In genomic region chr9:122371851-122372250, GRCh38 we compare ENCODE assay signal across 17 cellular contexts. TPM values are rescaled to one million over a fixed set of nuclear protein-coding genes. Genes with fewer than 3 reads are reported as not detected.
A peak's percentile ranks its signal among the peaks of the same experiment; 100 is the strongest.
DNase-seq lines count a peak whose midpoint lies in the region; ATAC-seq, FAIRE-seq and TF ChIP-seq lines count a peak whose summit lies in the region.
"Had no signal": no experiment of that assay in that cellular context is flagged by ENCODE, and none has a peak within 500 bp of the region (broad histone marks: within the 10 kb centered on the region; RNA-seq: fewer than 3 reads in every experiment).

No MANE protein-coding gene starts in this region.

- no peak overlapping the region for H3K27ac ChIP-seq in left ventricle myocardium inferior (replicated peaks)
- H3K27ac ChIP-seq in H1 (ENCODE audit: low read depth, low read length), result no peak overlapping the region
- H3K27ac ChIP-seq in mucosa of rectum (ENCODE audit: low read depth in 2 of 2, low read length in 2 of 2), result no peak overlapping the region
- H3K27ac ChIP-seq in upper lobe of right lung, result no peak overlapping the region
- no peak overlapping the region for H3K27ac ChIP-seq in dorsolateral prefrontal cortex

- peak overlapping the region; percentile 22; the same call in 1 of the 2 replicates for H2BK12ac ChIP-seq in H1 (ENCODE audit: low read depth, low read length)

- H3K4me3 ChIP-seq in left ventricle myocardium inferior, result peak overlapping the region; percentile 63
- peak overlapping the region in 1 of 4 experiments; percentile 71; a peak in 1 of 8 replicates for H3K4me3 ChIP-seq in H1 (ENCODE audit: extremely low read depth in 1 of 4, insufficient read depth in 2 of 4, low read depth in 3 of 4, low read length in 4 of 4)
- peak overlapping the region; percentile 50 to 71 for H3K4me3 ChIP-seq in mucosa of rectum (ENCODE audit: low read length in 2 of 2)
- peak overlapping the region; percentile 52 for H3K4me3 ChIP-seq in upper lobe of right lung
- peak overlapping the region in 28 of 59 donors; percentile 10 to 62 (median 49) for H3K4me3 ChIP-seq in dorsolateral prefrontal cortex
- H3K4me3 ChIP-seq: mucosa of descending colon had no signal

- no peak overlapping the region for H2AFZ ChIP-seq in H1 (ENCODE audit: low read length)

- POLR2A ChIA-PET in H1 (lab: Charles Lee; ENCODE audit: partially characterized antibody), result interaction anchor here (1.7 kb wide), 1 partner anchor 242 kb away, joined by 3 read pairs; no protein-coding TSS in a partner anchor

- no peak overlapping the region for H3K4ac ChIP-seq in H1 (replicated peaks; ENCODE audit: insufficient read length, low read depth, low read length)

- H3K4me2 ChIP-seq in H1 (ENCODE audit: insufficient read depth in 1 of 2, low read depth in 2 of 2, low read length in 2 of 2), result peak overlapping the region; percentile 78; a peak in 3 of 4 replicates

- no peak overlapping the region for H4K91ac ChIP-seq in H1 (replicated peaks; ENCODE audit: insufficient read length, low read length)

- no peak overlapping the region for H2AK5ac ChIP-seq in H1 (ENCODE audit: low read depth, low read length)

- H3K4me1 ChIP-seq in left ventricle myocardium inferior, result peaks cover 36% of the 10 kb centered on the region
- peaks cover 17 to 25% (median 21%) of the 10 kb centered on the region in 4 experiments for H3K4me1 ChIP-seq in H1 (replicated peaks in 1 of 4; ENCODE audit: control insufficient read depth in 3 of 4, insufficient read depth in 4 of 4, low read length in 3 of 4)
- H3K4me1 ChIP-seq in mucosa of rectum (ENCODE audit: control insufficient read depth in 2 of 2, insufficient read depth in 2 of 2, low read length in 2 of 2), result peaks cover 22 to 25% of the 10 kb centered on the region in 2 donors
- peaks cover 12% of the 10 kb centered on the region for H3K4me1 ChIP-seq in upper lobe of right lung

- DNase-seq in left ventricle myocardium inferior (no peak), left cardiac atrium (no peak), H1 (ENCODE audit: low read depth in 1 of 2, low spot score in 2 of 2) (no peak), upper lobe of right lung (no peak), HK-2 (ENCODE audit: unreplicated experiment) (no peak), COLO829 (ENCODE audit: low spot score) (no peak), dorsolateral prefrontal cortex (no peak)
- DNase-seq: 8988T; activated gamma-delta T cell treated with Interleukin-2 at 50 U/mL for 16 hours; effector CD4-positive, alpha-beta T cell; mucosa of descending colon; NCI-H1694; NCI-H510A treated with DMSO at 0.1 percent for 48 hours; PC-3 had no signal

- no peak overlapping the region for H4K5ac ChIP-seq in H1 (ENCODE audit: insufficient read length, low read depth, low read length)

- TF ChIP-seq CTCF in left ventricle myocardium inferior (IDR thresholded peaks at IDR 0.05; ENCODE audit: borderline replicate concordance) (no peak), H1 (IDR thresholded peaks at IDR 0.05; ENCODE audit: control extremely low read depth in 1 of 3, insufficient read depth in 1 of 3, low read depth in 1 of 3, low read length in 3 of 3) (no peak), upper lobe of right lung (IDR thresholded peaks at IDR 0.05) (no peak), dorsolateral prefrontal cortex (IDR thresholded peaks at IDR 0.05 in 54 of 56, conservative IDR thresholded peaks at IDR 0.05 in 2 of 56; ENCODE audit: low read depth in 1 of 56, partially characterized antibody in 56 of 56) (no peak)

- CTCF ChIA-PET in H1 (lab: Charles Lee; ENCODE audit: partially characterized antibody), result interaction anchor here (0.5 to 2.2 kb wide), 5 partner anchors 15 to 249 kb away, joined by 3 to 10 read pairs (median 3); partner anchors contain the start of genes MRRF and RBM18

- H3K79me1 ChIP-seq in H1 (ENCODE audit: low read depth, low read length), result no peaks in the 10 kb centered on the region

- H2BK20ac ChIP-seq in H1 (ENCODE audit: low read length), result peak overlapping the region; percentile 5; the same call in 1 of the 2 replicates

- H3K9ac ChIP-seq in H1 (replicated peaks in 1 of 4; ENCODE audit: extremely low read depth in 1 of 4, low read depth in 3 of 4, low read length in 3 of 4) (no peak overlapping the region), mucosa of rectum (ENCODE audit: low read depth in 1 of 2, low read length in 2 of 2) (no peak overlapping the region)

- no peak overlapping the region for H4K8ac ChIP-seq in H1 (ENCODE audit: extremely low read depth, insufficient read depth, low read length)

- H2BK5ac ChIP-seq in H1 (ENCODE audit: low read depth, low read length), result no peak overlapping the region

- 85% methylated on average over 5 of the region's 9 CpGs; no CpG with 5 or more reads in 1 of the 2 experiments for WGBS in H1 (ENCODE audit: extremely low coverage in 1 of 2, insufficient coverage in 1 of 2, insufficient read length in 1 of 2, insufficient replicate concordance in 2 of 2, low coverage in 1 of 2, low lambda C conversion rate in 2 of 2, missing lambda C conversion rate in 1 of 2), 2 experiments

- H3K9me3 ChIP-seq in left ventricle myocardium inferior (replicated peaks) (no peaks in the 10 kb centered on the region), H1 (ENCODE audit: insufficient read depth in 2 of 2, low read depth in 1 of 2, low read length in 1 of 2) (no peaks in the 10 kb centered on the region), mucosa of rectum (ENCODE audit: control insufficient read depth in 2 of 2, low read length in 2 of 2) (no peaks in the 10 kb centered on the region), upper lobe of right lung (no peaks in the 10 kb centered on the region)
- H3K9me3 ChIP-seq: mucosa of descending colon had no signal

- H3K14ac ChIP-seq in H1 (ENCODE audit: insufficient read length), result no peak overlapping the region

- ATAC-seq in left cardiac atrium (no peak), upper lobe of right lung (no peak)
- ATAC-seq: PC-3 had no signal

- H3K27me3 ChIP-seq in left ventricle myocardium inferior (ENCODE audit: low read depth) (peaks cover 37% of the 10 kb centered on the region), H1 (replicated peaks in 1 of 4; ENCODE audit: control insufficient read depth in 3 of 4, extremely low read depth in 1 of 4, insufficient read depth in 3 of 4, low read length in 3 of 4) (peaks cover 5 to 45% (median 36%) of the 10 kb centered on the region in 4 experiments), mucosa of rectum (ENCODE audit: control insufficient read depth in 2 of 2, insufficient read depth in 2 of 2, low read length in 2 of 2) (peaks cover 0 to 3% of the 10 kb centered on the region in 2 donors), upper lobe of right lung (peaks cover 4% of the 10 kb centered on the region), dorsolateral prefrontal cortex (peaks cover 0 to 26% (median 9%) of the 10 kb centered on the region in 45 donors)

- no peak overlapping the region for H2BK120ac ChIP-seq in H1 (replicated peaks; ENCODE audit: low read depth, low read length)

- TF ChIP-seq POLR2A in H1 (IDR thresholded peaks at IDR 0.05; ENCODE audit: control extremely low read depth in 1 of 2, low read depth in 2 of 2, low read length in 2 of 2), result no peak

- H3K36me3 ChIP-seq in left ventricle myocardium inferior (no peaks in the 10 kb centered on the region), H1 (ENCODE audit: control insufficient read depth in 2 of 4, insufficient read depth in 4 of 4, low read length in 3 of 4) (no peaks in the 10 kb centered on the region), mucosa of rectum (ENCODE audit: control insufficient read depth in 2 of 2, insufficient read depth in 2 of 2, low read length in 2 of 2) (no peaks in the 10 kb centered on the region), upper lobe of right lung (no peaks in the 10 kb centered on the region)

- no peak for TF ChIP-seq EP300 in H1 (IDR thresholded peaks at IDR 0.05; ENCODE audit: borderline replicate concordance in 1 of 2, low read depth in 2 of 2, low read length in 2 of 2)

- H3K23ac ChIP-seq in H1 (ENCODE audit: insufficient read length), result no peak overlapping the region

- H2BK15ac ChIP-seq in H1 (ENCODE audit: low read length), result no peak overlapping the region

- H3K23me2 ChIP-seq in H1 (ENCODE audit: low read depth, low read length), result peaks cover 8% of the 10 kb centered on the region

- no peak overlapping the region for H3K18ac ChIP-seq in H1 (ENCODE audit: extremely low read depth, low read length)

- no peaks in the 10 kb centered on the region for H3K79me2 ChIP-seq in H1 (ENCODE audit: control insufficient read depth in 1 of 2, insufficient read depth in 2 of 2, low read length in 2 of 2)

- intact Hi-C loops in left ventricle myocardium inferior (cut with micrococcal nuclease) (no loop called here), left cardiac atrium (cut with DNase I) (no loop called here), upper lobe of right lung (cut with DNase I) (no loop called here), dorsolateral prefrontal cortex (cut with DNase I) (no loop called here)

- no peak for TF ChIP-seq RAD21 in H1 (IDR thresholded peaks at IDR 0.05 in 1 of 2, conservative IDR thresholded peaks at IDR 0.05 in 1 of 2; ENCODE audit: low read depth in 2 of 2, low read length in 2 of 2)

- H4K20me1 ChIP-seq in H1 (replicated peaks in 1 of 2; ENCODE audit: control insufficient read depth in 1 of 2, insufficient read depth in 2 of 2, low read length in 2 of 2), result no peaks in the 10 kb centered on the region

- no peak for FAIRE-seq in H1 (lab: Jason Lieb, UNC)
- FAIRE-seq: H54, islet of Langerhans had no signal

- H3K56ac ChIP-seq in H1 (replicated peaks; ENCODE audit: insufficient read length, low read depth, low read length), result no peak overlapping the region

TF ChIP-seq in H1, 55 proteins besides CTCF, POLR2A, EP300 and RAD21:
- no peak for TF ChIP-seq MAFK (IDR thresholded peaks at IDR 0.05; ENCODE audit: low read depth, low read length)
- TF ChIP-seq RNF2 (IDR thresholded peaks at IDR 0.05; ENCODE audit: borderline replicate concordance, low read depth, low read length, missing control alignments, poor library complexity, severe bottlenecking), result peak; percentile 1

RNA-seq across cellular contexts. Expression of gene PTGS1, which starts 1.0 kb away (rescaled TPM):
- total RNA-seq in left ventricle myocardium inferior (6.7 TPM), left cardiac atrium (10 to 100 TPM in 1 of 2 donors, 1 to 10 TPM in 1; 6.0 to 37.3 TPM), upper lobe of right lung (16.4 TPM), dorsolateral prefrontal cortex (10 to 100 TPM in 4 of 120 experiments, 1 to 10 TPM in 116; 1.4 to 17.8 (median 4.7) TPM)
- total RNA-seq in H1 (2021; fragmentation: NEBNext Ultra II Directional; extraction: Animal tissue kit (Norgen Biotek cat#: 25700)), result 1.1 and 1.3 TPM in 2 replicates
- polyA plus RNA-seq in H1 (2011; rRNA removed), result 1.9 and 2.4 TPM in 2 replicates
- 1.9 TPM for polyA plus RNA-seq in H1 (2011; cell fraction: cytosol; rRNA removed)
- 2.9 TPM for polyA plus RNA-seq in H1 (2011; cell fraction: nucleus; rRNA removed)
- 0.93 to 2.0 TPM (median 1.7 TPM) in 4 replicates for polyA plus RNA-seq in H1 (2012, experiment 1 of 2)
- polyA plus RNA-seq in H1 (2012, experiment 2 of 2), result 1.00 TPM
- polyA plus RNA-seq in H1 (2013, experiment 1 of 2), result 1.4 TPM
- 1.5 TPM for polyA plus RNA-seq in H1 (2013, experiment 2 of 2)
- 1.8 and 2.2 TPM in 2 replicates for polyA minus RNA-seq in H1 (2011; rRNA and poly(A)+ RNA removed)
- polyA minus RNA-seq in H1 (2011; cell fraction: cytosol; rRNA and poly(A)+ RNA removed), result 1.2 TPM
- 1.1 TPM for polyA minus RNA-seq in H1 (2011; cell fraction: nucleus; rRNA and poly(A)+ RNA removed)
